ENCODE assay signal across 8 cellular contexts in the genomic region with DNA sequence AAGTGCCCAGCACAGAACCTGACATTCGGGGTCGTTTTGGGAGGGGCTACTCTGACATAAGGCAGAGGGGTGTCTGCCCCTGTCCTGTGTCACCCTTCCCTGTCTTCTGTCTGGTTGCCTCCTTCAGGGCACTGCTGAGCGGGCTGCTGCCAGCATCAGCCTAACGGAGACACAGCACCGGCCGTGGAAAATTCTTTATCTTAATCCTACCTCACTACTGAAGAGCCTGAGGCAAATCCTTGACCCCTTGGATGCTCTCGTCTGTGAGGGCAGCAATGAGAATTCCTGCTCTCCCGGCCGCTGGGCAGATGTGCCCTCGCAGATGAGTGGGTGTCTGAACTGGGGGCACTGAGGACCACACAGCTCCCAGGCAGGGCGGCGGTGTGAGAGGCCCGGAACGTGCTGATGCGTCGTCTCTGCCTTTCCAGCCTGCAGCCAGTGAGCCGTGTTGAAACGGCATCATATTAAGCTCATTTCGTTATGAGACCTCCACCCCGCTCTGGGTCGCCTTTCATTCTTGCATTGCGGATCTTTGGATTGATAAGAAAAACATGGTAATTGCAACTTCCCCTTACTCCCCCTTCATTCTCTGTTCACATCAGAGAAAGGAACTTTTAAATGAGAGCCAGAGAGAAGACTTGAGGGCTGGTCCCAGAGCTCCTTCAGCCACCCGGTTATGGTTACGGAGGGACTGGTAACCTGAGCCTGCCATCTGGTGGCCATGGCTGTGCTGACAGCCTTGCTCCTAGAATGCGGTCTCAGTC.
DNase-seq lines count a peak whose midpoint lies in the region; ATAC-seq and TF ChIP-seq lines count a peak whose summit lies in the region.

No MANE protein-coding gene starts in this region.

- no peak overlapping the region for H3K27ac Mint-ChIP-seq in activated CD4-positive, alpha-beta T cell treated with anti-CD3 and anti-CD28 coated beads for 36 hours

- H3K9me3 Mint-ChIP-seq in activated CD4-positive, alpha-beta T cell treated with anti-CD3 and anti-CD28 coated beads for 36 hours (ENCODE audit: low read depth) = no peaks in the 10 kb centered on the region

- H3K36me3 ChIP-seq in lower lobe of right lung = no peaks in the 10 kb centered on the region

- no peaks in the 10 kb centered on the region for H3K36me3 Mint-ChIP-seq in activated CD4-positive, alpha-beta T cell treated with anti-CD3 and anti-CD28 coated beads for 36 hours (ENCODE audit: low read depth)

- no peak overlapping the region for H3K27ac ChIP-seq in lower lobe of right lung

- H3K4me1 Mint-ChIP-seq in activated CD4-positive, alpha-beta T cell treated with anti-CD3 and anti-CD28 coated beads for 36 hours = peaks cover 14% of the 10 kb centered on the region

- peaks cover 39% of the 10 kb centered on the region for H3K27me3 ChIP-seq in lower lobe of right lung (ENCODE audit: low read depth)

- intact Hi-C loops in activated CD4-positive, alpha-beta T cell treated with anti-CD3 and anti-CD28 coated beads for 36 hours (cut with DNase I, micrococcal nuclease) = loop anchor here (1.0 to 10.0 kb wide), 7 partner anchors 199 to 547 kb away; no protein-coding TSS in a partner anchor
- intact Hi-C loops in lower lobe of right lung (cut with DNase I) = no loop called here

- POLR2A ChIA-PET in activated CD4-positive, alpha-beta T cell treated with anti-CD3 and anti-CD28 coated beads for 36 hours (lab: Charles Lee) = interaction anchor here (0.6 kb wide), 2 partner anchors 288 to 429 kb away, joined by 6 to 8 read pairs; a partner anchor contains a TSS

- peak; percentile 92 for ATAC-seq in GM18907 (IDR thresholded peaks at IDR 0.05; ENCODE audit: unreplicated experiment)
- ATAC-seq in HG03139 (IDR thresholded peaks at IDR 0.05; ENCODE audit: unreplicated experiment) = peak; percentile 91
- ATAC-seq in activated CD4-positive, alpha-beta T cell treated with anti-CD3 and anti-CD28 coated beads for 36 hours = peak; percentile 91
- ATAC-seq in lower lobe of right lung = peak; percentile 88 to 90

- peaks cover 58% of the 10 kb centered on the region for H3K27me3 Mint-ChIP-seq in activated CD4-positive, alpha-beta T cell treated with anti-CD3 and anti-CD28 coated beads for 36 hours

- CTCF ChIA-PET in activated CD4-positive, alpha-beta T cell treated with anti-CD3 and anti-CD28 coated beads for 36 hours (lab: Charles Lee) = interaction anchor here (0.6 to 2.2 kb wide), 43 partner anchors 9 to 547 kb away, joined by 3 to 26 read pairs (median 4); a partner anchor contains a TSS

- TF ChIP-seq CTCF in lower lobe of right lung (IDR thresholded peaks at IDR 0.05) = peak; percentile 88

- H3K4me3 ChIP-seq in lower lobe of right lung = no peak overlapping the region

- DNase-seq in AML-193 (lab: John Stamatoyannopoulos, UW) (peak; percentile 42 to 68), NCI-H2227 (lab: John Stamatoyannopoulos, UW; ENCODE audit: unreplicated experiment) (peak; percentile 84), dermis microvascular lymphatic vessel endothelial cell (ENCODE audit: low read depth in 2 of 2) (peak; percentile 40 to 77), lower lobe of right lung (peak; percentile 78)
- DNase-seq in activated CD4-positive, alpha-beta T cell treated with anti-CD3 and anti-CD28 coated beads for 36 hours = peak; percentile 83
- peak; percentile 32 for DNase-seq in stimulated activated CD8-positive, alpha-beta memory T cell treated with anti-CD3 and anti-CD28 coated beads, Interleukin-12 subunit alpha, Interleukin-12 subunit beta, amount 100 ng/mL, for 1 hour (ENCODE audit: low read depth)

- H3K9me3 ChIP-seq in lower lobe of right lung = no peaks in the 10 kb centered on the region

- peaks cover 17% of the 10 kb centered on the region for H3K4me1 ChIP-seq in lower lobe of right lung

- H3K4me3 Mint-ChIP-seq in activated CD4-positive, alpha-beta T cell treated with anti-CD3 and anti-CD28 coated beads for 36 hours = peak overlapping the region; percentile 15

Comparison
In these comparisons a context has a peak if more than half of its experiments do, and no peak if none do; other contexts are left out.
1. DNase-seq: peak in every context shown above with its lines; median percentile 84 in NCI-H2227; 83 in activated CD4-positive, alpha-beta T cell treated with anti-CD3 and anti-CD28 coated beads for 36 hours; 78 in lower lobe of right lung; 58 in dermis microvascular lymphatic vessel endothelial cell; 55 in AML-193; 32 in stimulated activated CD8-positive, alpha-beta memory T cell treated with anti-CD3 and anti-CD28 coated beads, Interleukin-12 subunit alpha, Interleukin-12 subunit beta, amount 100 ng/mL, for 1 hour.